Comparison of ENCODE assay signal across 6 cellular contexts in the genomic region with DNA sequence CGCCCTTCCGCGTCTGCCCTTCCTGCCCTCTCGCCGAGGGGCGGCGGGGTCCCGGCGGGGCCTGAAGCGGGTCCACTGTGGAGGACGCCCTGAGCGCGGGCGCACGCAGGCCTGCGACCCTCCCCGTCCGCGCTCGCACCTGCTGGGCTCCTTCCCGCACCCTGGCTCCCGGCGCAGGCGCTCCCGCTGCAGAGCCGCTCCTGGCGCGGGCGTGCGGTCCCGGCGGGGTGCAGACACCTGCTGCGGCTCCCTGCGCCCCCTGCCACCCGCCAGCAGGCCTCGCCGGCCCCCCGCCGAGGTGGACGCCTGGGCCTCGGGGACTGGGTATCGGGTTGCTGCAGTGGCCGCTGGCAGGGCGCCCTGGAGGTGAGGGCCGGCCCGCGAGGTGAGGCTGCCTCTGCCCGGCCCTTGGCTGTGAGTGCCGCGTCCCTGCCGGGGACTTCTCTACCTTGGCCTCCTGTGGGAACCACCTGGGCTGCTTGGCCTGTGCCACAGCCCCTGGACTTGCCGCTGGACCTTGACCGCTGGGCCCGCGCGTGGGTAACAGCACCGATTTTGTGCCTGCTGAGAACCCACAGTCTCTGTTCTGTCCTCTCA. TPM values are rescaled to one million over a fixed set of nuclear protein-coding genes. Genes with fewer than 3 reads are reported as not detected.
DNase-seq lines count a peak whose midpoint lies in the region; ATAC-seq and TF ChIP-seq lines count a peak whose summit lies in the region.

No MANE protein-coding gene starts in this region.

- peaks cover 28% of the 10 kb centered on the region for H3K27me3 ChIP-seq in iPS-20b (ENCODE audit: insufficient read depth, low read length)

- DNase-seq in AG09309 (ENCODE audit: low read depth) (no peak), T-helper 17 cell (peak in 1 of 3 donors; percentile 30), NCI-H2029 (lab: John Stamatoyannopoulos, UW) (no peak)

- H3K27ac Mint-ChIP-seq in T-helper 17 cell, result no peak overlapping the region

- no peak for TF ChIP-seq CTCF in AG09309 (IDR thresholded peaks at IDR 0.05; ENCODE audit: control insufficient read depth, insufficient read depth, low read depth, low read length, missing control alignments)

- H3K4me3 ChIP-seq in AG09309 (ENCODE audit: control insufficient read depth, low read depth, low read length), result peak overlapping the region; percentile 52
- H3K4me3 ChIP-seq in iPS-20b (ENCODE audit: low read length), result peak overlapping the region; percentile 65

- no peak overlapping the region for H3K27ac ChIP-seq in iPS-20b (ENCODE audit: low read length)

- H3K9me3 ChIP-seq in T-helper 17 cell (ENCODE audit: control insufficient read depth, low read length, poor library complexity, severe bottlenecking), result no peaks in the 10 kb centered on the region
- no peaks in the 10 kb centered on the region for H3K9me3 ChIP-seq in iPS-20b (ENCODE audit: insufficient read depth, low read depth, low read length)

- H3K36me3 ChIP-seq in iPS-20b (ENCODE audit: insufficient read depth, low read depth, low read length), result no peaks in the 10 kb centered on the region

- H3K9ac ChIP-seq in iPS-20b (ENCODE audit: low read depth, low read length), result peak overlapping the region; percentile 48; the same call in 1 of the 2 replicates

- H3K4me1 Mint-ChIP-seq in T-helper 17 cell, result peaks cover 22% of the 10 kb centered on the region

- no peaks in the 10 kb centered on the region; the same call in 1 of the 2 replicates for H3K4me1 ChIP-seq in iPS-20b (ENCODE audit: insufficient read depth, low read length)

- no peaks in the 10 kb centered on the region for H3K27me3 Mint-ChIP-seq in T-helper 17 cell

- ATAC-seq in GM21723 (IDR thresholded peaks at IDR 0.05; ENCODE audit: unreplicated experiment) (peak; percentile 22), T-helper 17 cell (peak; percentile 6), HG02870 (IDR thresholded peaks at IDR 0.05; ENCODE audit: unreplicated experiment) (no peak)

- no peaks in the 10 kb centered on the region for H3K36me3 Mint-ChIP-seq in T-helper 17 cell (ENCODE audit: low read depth)

- peak overlapping the region; percentile 90 for H3K4me3 Mint-ChIP-seq in T-helper 17 cell

RNA-seq across cellular contexts. Expression of a gene that starts 0.6 kb away (rescaled TPM):
- 10 to 100 TPM; 54.8 to 83.8 TPM for total RNA-seq in T-helper 17 cell

RNA-seq across cellular contexts. Expression of a gene that starts 12.7 kb away (rescaled TPM):
- total RNA-seq in T-helper 17 cell, result 100 to 1,000 TPM; 106 to 108 TPM

RNA-seq across cellular contexts. Expression of a gene that starts 15.8 kb away (rescaled TPM):
- total RNA-seq in T-helper 17 cell, result 10 to 100 TPM; 12.1 to 18.2 TPM

RNA-seq across cellular contexts. Expression of a gene that starts 27.4 kb away (rescaled TPM):
- 10 to 100 TPM; 46.1 to 52.0 TPM for total RNA-seq in T-helper 17 cell

RNA-seq across cellular contexts. Expression of a gene that starts 54.4 kb away (rescaled TPM):
- 10 to 100 TPM; 52.6 to 78.8 TPM for total RNA-seq in T-helper 17 cell
